Comparison of ENCODE assay signal across 35 cellular contexts in genomic region chr12:58832-59231, GRCh38. TPM values are rescaled to one million over a fixed set of nuclear protein-coding genes. Genes with fewer than 3 reads are reported as not detected.
A peak's percentile ranks its signal among the peaks of the same experiment; 100 is the strongest.
DNase-seq lines count a peak whose midpoint lies in the region; ATAC-seq, FAIRE-seq and TF ChIP-seq lines count a peak whose summit lies in the region.
"Had no signal": no experiment of that assay in that cellular context is flagged by ENCODE, and none has a peak within 500 bp of the region (broad histone marks: within the 10 kb centered on the region; RNA-seq: fewer than 3 reads in every experiment).

No MANE protein-coding gene starts in this region.

- in situ Hi-C loops in K562 (cut with MboI): no loop called here

- no peaks in the 10 kb centered on the region for H3K36me3 ChIP-seq in HEK293 (ENCODE audit: control insufficient read depth in 2 of 2, insufficient read depth in 1 of 2, low read length in 2 of 2)
- no peaks in the 10 kb centered on the region for H3K36me3 ChIP-seq in K562 (ENCODE audit: control insufficient read depth, insufficient read depth, low read length)
- no peaks in the 10 kb centered on the region for H3K36me3 ChIP-seq in left ventricle myocardium inferior
- H3K36me3 ChIP-seq: BE2C; BLaER1; BLaER1 treated with 17β-estradiol and CSF1 and Interleukin-3, amounts not matched to agents 10 nM and 100 nM had no signal

- no peak for TF ChIP-seq EP300 in K562 (IDR thresholded peaks at IDR 0.05; ENCODE audit: low read length)

- H3K4me1 ChIP-seq in HEK293 (ENCODE audit: control insufficient read depth, insufficient read depth, low read length) (no peaks in the 10 kb centered on the region), K562 (replicated peaks in 1 of 2; ENCODE audit: control insufficient read depth in 2 of 2, insufficient read depth in 2 of 2, low read length in 2 of 2) (peaks cover 8 to 15% of the 10 kb centered on the region in 2 experiments; a peak in 3 of 5 replicates), left ventricle myocardium inferior (no peaks in the 10 kb centered on the region)
- H3K4me1 ChIP-seq: A549; BE2C; BLaER1; BLaER1 treated with 17β-estradiol and CSF1 and Interleukin-3, amounts not matched to agents 10 nM and 100 nM; Caco-2 had no signal

- no peaks in the 10 kb centered on the region for H3K79me2 ChIP-seq in K562 (ENCODE audit: control insufficient read depth, insufficient read depth, low read length)

- H3K27me3 ChIP-seq in K562 (ENCODE audit: control insufficient read depth in 2 of 2, insufficient read depth in 2 of 2, low read length in 2 of 2): no peaks in the 10 kb centered on the region; a peak in 1 of 5 replicates
- peaks cover 81% of the 10 kb centered on the region for H3K27me3 ChIP-seq in left ventricle myocardium inferior (ENCODE audit: low read depth)
- H3K27me3 ChIP-seq: BLaER1; BLaER1 treated with 17β-estradiol and CSF1 and Interleukin-3, amounts not matched to agents 10 nM and 100 nM had no signal

- H3K4me2 ChIP-seq in K562 (ENCODE audit: insufficient read depth, low read length): no peak overlapping the region
- H3K4me2 ChIP-seq: A549; BLaER1; BLaER1 treated with 17β-estradiol and CSF1 and Interleukin-3, amounts not matched to agents 10 nM and 100 nM had no signal

- H3K9ac ChIP-seq in K562 (ENCODE audit: insufficient read depth in 1 of 2, low read depth in 2 of 2, low read length in 2 of 2): no peak overlapping the region
- H3K9ac ChIP-seq: BLaER1; BLaER1 treated with 17β-estradiol and CSF1 and Interleukin-3, amounts not matched to agents 10 nM and 100 nM had no signal

- H3K9me3 ChIP-seq in HEK293 (ENCODE audit: control insufficient read depth, insufficient read depth, low read depth, low read length): no peaks in the 10 kb centered on the region
- no peaks in the 10 kb centered on the region for H3K9me3 ChIP-seq in K562 (replicated peaks; ENCODE audit: control insufficient read depth, insufficient read depth, low read depth, low read length)
- H3K9me3 ChIP-seq in left ventricle myocardium inferior (replicated peaks): peaks cover 33% of the 10 kb centered on the region
- H3K9me3 ChIP-seq: BE2C had no signal

- H2AFZ ChIP-seq in K562 (ENCODE audit: low read depth, low read length): no peak overlapping the region

- CTCF ChIA-PET in HEK293 (lab: Yijun Ruan, JAX) (no interaction called here), K562 (lab: Yijun Ruan, JAX; ENCODE audit: low intra/inter-chr PET ratio) (no interaction called here)

- no peaks in the 10 kb centered on the region for H4K20me1 ChIP-seq in K562 (replicated peaks; ENCODE audit: control insufficient read depth, insufficient read depth, low read length)
- H4K20me1 ChIP-seq: BLaER1; BLaER1 treated with 17β-estradiol and CSF1 and Interleukin-3, amounts not matched to agents 10 nM and 100 nM had no signal

- POLR2A ChIA-PET in HEK293 (lab: Yijun Ruan, JAX): no interaction called here
- POLR2A ChIA-PET in K562 (lab: Yijun Ruan, JAX): no interaction called here

- ATAC-seq in K562 (no peak), GM21423 (IDR thresholded peaks at IDR 0.05; ENCODE audit: unreplicated experiment) (no peak)
- ATAC-seq: A549; CD8-positive, alpha-beta T cell had no signal

- no peak for TF ChIP-seq CTCF in HEK293 (tag by site-specific recombination; IDR thresholded peaks at IDR 0.05)
- TF ChIP-seq CTCF in K562 (IDR thresholded peaks at IDR 0.05 in 2 of 3, conservative IDR thresholded peaks at IDR 0.05 in 1 of 3; ENCODE audit: insufficient read depth in 2 of 3, low read depth in 1 of 3, low read length in 3 of 3): no peak
- TF ChIP-seq CTCF in left ventricle myocardium inferior (IDR thresholded peaks at IDR 0.05; ENCODE audit: borderline replicate concordance): no peak

- H3K27ac ChIP-seq in HEK293 (ENCODE audit: extremely low read depth, low read depth, low read length) (no peak overlapping the region), K562 (ENCODE audit: extremely low read depth, low read depth, low read length) (no peak overlapping the region), left ventricle myocardium inferior (replicated peaks) (no peak overlapping the region)
- H3K27ac ChIP-seq: 22Rv1; A549; BLaER1; BLaER1 treated with 17β-estradiol and CSF1 and Interleukin-3, amounts not matched to agents 10 nM and 100 nM; C4-2B had no signal

- intact Hi-C loops in K562 (cut with micrococcal nuclease): no loop called here
- intact Hi-C loops in left ventricle myocardium inferior (cut with micrococcal nuclease): no loop called here

- no peak for TF ChIP-seq RAD21 in K562 (CRISPR knock-in tag; conservative IDR thresholded peaks at IDR 0.05 in 1 of 2, IDR thresholded peaks at IDR 0.05 in 1 of 2)

- no peak for FAIRE-seq in K562 (lab: Jason Lieb, UNC)
- FAIRE-seq: A204.1, A549, D721Med had no signal

- no peak for DNase-seq in K562 (ENCODE audit: extremely low read depth in 1 of 4, low spot score in 3 of 4)
- DNase-seq in left ventricle myocardium inferior: no peak
- DNase-seq: 8988T; ACHN; AML-193; BE2C; C1 segment of cervical spinal cord; Caco-2; Calu3; CD4-positive, alpha-beta memory T cell; CD4-positive, alpha-beta T cell; CD4-positive, CD25-positive, alpha-beta regulatory T cell; CD8-positive, alpha-beta memory T cell; CD8-positive, alpha-beta T cell; COR-L47; DMS 273 treated with DMSO at 0.1 percent for 48 hours; DMS153; DMS53; DMS79; DMS79 treated with DMSO at 0.1 percent for 48 hours; DND-41; EL had no signal

- H3K4me3 ChIP-seq in HEK293 (ENCODE audit: low read depth, low read length) (no peak overlapping the region), K562 (no peak overlapping the region), left ventricle myocardium inferior (no peak overlapping the region)
- H3K4me3 ChIP-seq: A549; BLaER1; BLaER1 treated with 17β-estradiol and CSF1 and Interleukin-3, amounts not matched to agents 10 nM and 100 nM had no signal

- H3K9me1 ChIP-seq in K562 (ENCODE audit: control insufficient read depth, insufficient read depth, low read length): no peaks in the 10 kb centered on the region

- BruUV-seq in K562 (replicated peaks; lab: Mats Ljungman, UMichigan): no TSS peak

- no peak for TF ChIP-seq POLR2A in K562 (conservative IDR thresholded peaks at IDR 0.05)

TF ChIP-seq in HEK293, 187 proteins besides CTCF, POLR2A, EP300 and RAD21 (continues in another document):
- peak; percentile 49; the same call in 1 of the 2 replicates for TF ChIP-seq ZNF140 (tag by site-specific recombination; IDR thresholded peaks at IDR 0.05)
- no peak for TF ChIP-seq SP3 (tag by site-specific recombination; IDR thresholded peaks at IDR 0.05)
- peak; percentile 97 for TF ChIP-seq ZNF26 (tag by site-specific recombination; IDR thresholded peaks at IDR 0.05)
- no peak for TF ChIP-seq ZNF248 (tag by site-specific recombination; IDR thresholded peaks at IDR 0.05)

TF ChIP-seq in K562, 482 proteins besides CTCF, POLR2A, EP300 and RAD21:
- TF ChIP-seq RBM39 (optimal IDR thresholded peaks at IDR 0.05; ENCODE audit: low read depth, low read length): no peak
- peak; percentile 42 for TF ChIP-seq ZNF280A (IDR thresholded peaks at IDR 0.05; ENCODE audit: low read depth, partially characterized antibody)

RNA-seq across cellular contexts. Expression of gene IQSEC3, which starts 7.7 kb away (rescaled TPM):
- 0.25 and 0.62 TPM in 2 replicates for total RNA-seq in K562 (2011; cell fraction: chromatin; rRNA removed; ENCODE audit: low replicate concordance)
- 0.39 and 0.50 TPM in 2 replicates for total RNA-seq in K562 (2011; cell fraction: nucleolus; rRNA removed)
- 0.23 and 0.37 TPM in 2 replicates for total RNA-seq in K562 (2011; cell fraction: nucleoplasm; rRNA removed)
- total RNA-seq in K562 (2014; rRNA removed): 0.04 and 0.14 TPM in 2 replicates
- total RNA-seq in K562 (2014; rRNA removed; fragmentation: Illumina TruSeq; extraction: Trizol): not detected in 2 replicates
- total RNA-seq in K562 (2015; rRNA removed; fragmentation: Illumina TruSeq; extraction: Trizol): under 0.01 and 0.04 TPM in 2 replicates
- 0.07 and 0.11 TPM in 2 replicates for total RNA-seq in K562 (2021)
- polyA plus RNA-seq in K562 (2011; rRNA removed): 0.11 and 0.25 TPM in 2 replicates
- polyA plus RNA-seq in K562 (2011; cell fraction: cytosol; rRNA removed): 0.04 and 0.24 TPM in 2 replicates
- polyA plus RNA-seq in K562 (2011; cell fraction: nucleus; rRNA removed): 0.63 and 1.0 TPM in 2 replicates
- polyA plus RNA-seq in K562 (2012): 0.09 and 0.14 TPM in 2 replicates
- 0.04 TPM in 1 of 2 replicates, not detected in the other for polyA plus RNA-seq in K562 (2014; fragmentation: Illumina TruSeq; extraction: Trizol)
- polyA plus RNA-seq in K562 (2014; fragmentation: Nextera tagmentation; extraction: Ambion mirVana): not detected
- 0.04 and 0.15 TPM in 2 replicates for polyA plus RNA-seq in K562 (2014; rRNA removed)
- 0.07 TPM in 1 of 2 replicates, not detected in the other for polyA minus RNA-seq in K562 (2011; rRNA and poly(A)+ RNA removed)
- 0.38 TPM in 1 of 2 replicates, not detected in the other for polyA minus RNA-seq in K562 (2011; cell fraction: cytosol; rRNA and poly(A)+ RNA removed)
- 0.40 and 0.56 TPM in 2 replicates for polyA minus RNA-seq in K562 (2011; cell fraction: nucleus; rRNA and poly(A)+ RNA removed)
- 0.69 TPM for total RNA-seq in left ventricle myocardium inferior
- total RNA-seq: A172, A673, Calu3 had no signal
- polyA plus RNA-seq: A549; BJ; CD14-positive monocyte; CD4-positive, alpha-beta memory T cell; CD8-positive, alpha-beta memory T cell had no signal

Comparison
In these comparisons a context has a peak if more than half of its experiments do, and no peak if none do; other contexts are left out.
1. Of the 44 proteins assayed by ChIP-seq in both K562 and HEK293: peak only in K562: none; only in HEK293: ZNF140; in both: none; in neither: 43.